Comparison of ENCODE assay signal across 1 cellular context in the genomic region with DNA sequence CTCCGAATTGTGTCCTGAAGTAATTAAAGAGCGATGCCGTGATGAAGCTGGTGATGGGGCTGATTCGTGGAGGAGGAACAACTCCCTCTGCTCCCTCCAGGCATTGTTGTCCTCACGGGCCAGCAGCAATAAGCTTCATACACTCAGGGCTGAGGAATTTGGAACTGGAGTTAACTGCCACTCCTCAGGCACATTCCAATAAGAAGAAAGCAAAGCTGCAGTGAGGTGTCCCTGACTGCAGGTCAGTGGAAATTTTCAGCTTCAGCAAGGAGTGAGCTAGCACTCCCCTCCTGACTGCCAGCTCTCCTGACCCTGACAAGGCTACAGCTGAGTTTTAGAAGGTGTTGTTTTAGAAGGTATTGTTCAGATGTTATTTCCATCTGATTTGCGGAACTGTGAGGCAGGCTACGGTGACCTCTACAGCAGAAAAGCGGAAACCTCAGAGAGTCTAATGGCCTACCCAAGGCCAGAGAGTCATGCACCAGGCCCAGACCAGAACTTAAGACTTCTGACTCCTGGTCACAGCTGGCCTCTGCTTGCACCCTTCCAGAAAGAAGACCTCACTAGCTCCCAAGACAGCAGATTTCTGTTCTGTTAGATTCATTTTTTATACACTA.
TF ChIP-seq lines count a peak whose summit lies in the region.

No MANE protein-coding gene starts in this region.

TF ChIP-seq in GM23338, 12 proteins besides CTCF, POLR2A, EP300 and RAD21 (continued from another document):
- TF ChIP-seq, protein P1, sequence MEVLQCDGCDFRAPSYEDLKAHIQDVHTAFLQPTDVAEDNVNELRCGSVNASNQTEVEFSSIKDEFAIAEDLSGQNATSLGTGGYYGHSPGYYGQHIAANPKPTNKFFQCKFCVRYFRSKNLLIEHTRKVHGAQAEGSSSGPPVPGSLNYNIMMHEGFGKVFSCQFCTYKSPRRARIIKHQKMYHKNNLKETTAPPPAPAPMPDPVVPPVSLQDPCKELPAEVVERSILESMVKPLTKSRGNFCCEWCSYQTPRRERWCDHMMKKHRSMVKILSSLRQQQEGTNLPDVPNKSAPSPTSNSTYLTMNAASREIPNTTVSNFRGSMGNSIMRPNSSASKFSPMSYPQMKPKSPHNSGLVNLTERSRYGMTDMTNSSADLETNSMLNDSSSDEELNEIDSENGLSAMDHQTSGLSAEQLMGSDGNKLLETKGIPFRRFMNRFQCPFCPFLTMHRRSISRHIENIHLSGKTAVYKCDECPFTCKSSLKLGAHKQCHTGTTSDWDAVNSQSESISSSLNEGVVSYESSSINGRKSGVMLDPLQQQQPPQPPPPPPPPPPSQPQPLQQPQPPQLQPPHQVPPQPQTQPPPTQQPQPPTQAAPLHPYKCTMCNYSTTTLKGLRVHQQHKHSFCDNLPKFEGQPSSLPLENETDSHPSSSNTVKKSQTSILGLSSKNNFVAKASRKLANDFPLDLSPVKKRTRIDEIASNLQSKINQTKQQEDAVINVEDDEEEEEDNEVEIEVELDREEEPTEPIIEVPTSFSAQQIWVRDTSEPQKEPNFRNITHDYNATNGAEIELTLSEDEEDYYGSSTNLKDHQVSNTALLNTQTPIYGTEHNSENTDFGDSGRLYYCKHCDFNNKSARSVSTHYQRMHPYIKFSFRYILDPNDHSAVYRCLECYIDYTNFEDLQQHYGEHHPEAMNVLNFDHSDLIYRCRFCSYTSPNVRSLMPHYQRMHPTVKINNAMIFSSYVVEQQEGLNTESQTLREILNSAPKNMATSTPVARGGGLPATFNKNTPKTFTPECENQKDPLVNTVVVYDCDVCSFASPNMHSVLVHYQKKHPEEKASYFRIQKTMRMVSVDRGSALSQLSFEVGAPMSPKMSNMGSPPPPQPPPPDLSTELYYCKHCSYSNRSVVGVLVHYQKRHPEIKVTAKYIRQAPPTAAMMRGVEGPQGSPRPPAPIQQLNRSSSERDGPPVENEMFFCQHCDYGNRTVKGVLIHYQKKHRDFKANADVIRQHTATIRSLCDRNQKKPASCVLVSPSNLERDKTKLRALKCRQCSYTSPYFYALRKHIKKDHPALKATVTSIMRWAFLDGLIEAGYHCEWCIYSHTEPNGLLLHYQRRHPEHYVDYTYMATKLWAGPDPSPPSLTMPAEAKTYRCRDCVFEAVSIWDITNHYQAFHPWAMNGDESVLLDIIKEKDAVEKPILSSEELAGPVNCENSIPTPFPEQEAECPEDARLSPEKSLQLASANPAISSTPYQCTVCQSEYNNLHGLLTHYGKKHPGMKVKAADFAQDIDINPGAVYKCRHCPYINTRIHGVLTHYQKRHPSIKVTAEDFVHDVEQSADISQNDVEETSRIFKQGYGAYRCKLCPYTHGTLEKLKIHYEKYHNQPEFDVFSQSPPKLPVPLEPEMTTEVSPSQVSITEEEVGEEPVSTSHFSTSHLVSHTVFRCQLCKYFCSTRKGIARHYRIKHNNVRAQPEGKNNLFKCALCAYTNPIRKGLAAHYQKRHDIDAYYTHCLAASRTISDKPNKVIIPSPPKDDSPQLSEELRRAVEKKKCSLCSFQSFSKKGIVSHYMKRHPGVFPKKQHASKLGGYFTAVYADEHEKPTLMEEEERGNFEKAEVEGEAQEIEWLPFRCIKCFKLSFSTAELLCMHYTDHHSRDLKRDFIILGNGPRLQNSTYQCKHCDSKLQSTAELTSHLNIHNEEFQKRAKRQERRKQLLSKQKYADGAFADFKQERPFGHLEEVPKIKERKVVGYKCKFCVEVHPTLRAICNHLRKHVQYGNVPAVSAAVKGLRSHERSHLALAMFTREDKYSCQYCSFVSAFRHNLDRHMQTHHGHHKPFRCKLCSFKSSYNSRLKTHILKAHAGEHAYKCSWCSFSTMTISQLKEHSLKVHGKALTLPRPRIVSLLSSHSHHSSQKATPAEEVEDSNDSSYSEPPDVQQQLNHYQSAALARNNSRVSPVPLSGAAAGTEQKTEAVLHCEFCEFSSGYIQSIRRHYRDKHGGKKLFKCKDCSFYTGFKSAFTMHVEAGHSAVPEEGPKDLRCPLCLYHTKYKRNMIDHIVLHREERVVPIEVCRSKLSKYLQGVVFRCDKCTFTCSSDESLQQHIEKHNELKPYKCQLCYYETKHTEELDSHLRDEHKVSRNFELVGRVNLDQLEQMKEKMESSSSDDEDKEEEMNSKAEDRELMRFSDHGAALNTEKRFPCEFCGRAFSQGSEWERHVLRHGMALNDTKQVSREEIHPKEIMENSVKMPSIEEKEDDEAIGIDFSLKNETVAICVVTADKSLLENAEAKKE (CRISPR knock-in tag; IDR thresholded peaks at IDR 0.05) = no peak; the same call in 1 of the 2 replicates
- TF ChIP-seq JUNB (IDR thresholded peaks at IDR 0.05; ENCODE audit: unreplicated experiment) (no peak), EZH2 (IDR thresholded peaks at IDR 0.05; ENCODE audit: low read depth, unreplicated experiment) (no peak), CREB1 (CRISPR knock-in tag; IDR thresholded peaks at IDR 0.05; ENCODE audit: low read depth) (no peak), EZH2phosphoT487 (IDR thresholded peaks at IDR 0.05; ENCODE audit: unreplicated experiment) (no peak), STAT1 (IDR thresholded peaks at IDR 0.05; ENCODE audit: unreplicated experiment) (no peak), POLR2AphosphoS5 (IDR thresholded peaks at IDR 0.05; ENCODE audit: low read depth) (no peak), NANOG (IDR thresholded peaks at IDR 0.05; ENCODE audit: borderline replicate concordance) (no peak), ZNF114 (CRISPR knock-in tag; IDR thresholded peaks at IDR 0.05) (no peak)
- TF ChIP-seq, protein P2, sequence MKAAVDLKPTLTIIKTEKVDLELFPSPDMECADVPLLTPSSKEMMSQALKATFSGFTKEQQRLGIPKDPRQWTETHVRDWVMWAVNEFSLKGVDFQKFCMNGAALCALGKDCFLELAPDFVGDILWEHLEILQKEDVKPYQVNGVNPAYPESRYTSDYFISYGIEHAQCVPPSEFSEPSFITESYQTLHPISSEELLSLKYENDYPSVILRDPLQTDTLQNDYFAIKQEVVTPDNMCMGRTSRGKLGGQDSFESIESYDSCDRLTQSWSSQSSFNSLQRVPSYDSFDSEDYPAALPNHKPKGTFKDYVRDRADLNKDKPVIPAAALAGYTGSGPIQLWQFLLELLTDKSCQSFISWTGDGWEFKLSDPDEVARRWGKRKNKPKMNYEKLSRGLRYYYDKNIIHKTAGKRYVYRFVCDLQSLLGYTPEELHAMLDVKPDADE (IDR thresholded peaks at IDR 0.05) = no peak
